Comparison of ENCODE assay signal across 1 cellular context in genomic region chr4:134145369-134145768, GRCh38.
TF ChIP-seq lines count a peak whose summit lies in the region.

No MANE protein-coding gene starts in this region.

TF ChIP-seq in GM23338, 12 proteins besides CTCF, POLR2A, EP300 and RAD21 (continued from another document):
- TF ChIP-seq POLR2AphosphoS5 (IDR thresholded peaks at IDR 0.05; ENCODE audit: low read depth) = no peak
